In the genomic region with DNA sequence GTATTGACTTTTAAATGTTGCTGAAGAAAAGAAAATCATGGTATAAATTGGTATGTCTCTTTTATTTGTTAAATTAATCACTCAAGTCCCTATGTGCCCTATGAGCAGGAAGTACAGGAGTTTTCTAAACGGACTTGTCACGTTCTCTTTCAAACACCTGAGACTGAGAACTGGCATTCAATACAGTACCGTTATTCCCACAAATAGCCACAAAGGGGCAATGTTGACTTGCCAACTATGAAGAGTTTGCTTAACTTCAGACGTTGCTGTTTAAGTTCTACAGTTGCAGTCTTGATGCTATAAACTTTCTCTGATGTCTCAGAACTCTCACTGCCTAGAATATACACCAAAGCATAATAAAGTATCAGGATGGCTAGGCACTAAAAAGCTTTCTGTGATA, we compare ENCODE assay signal across 8 cellular contexts. TPM values are rescaled to one million over a fixed set of nuclear protein-coding genes. Genes with fewer than 3 reads are reported as not detected.
DNase-seq lines count a peak whose midpoint lies in the region; ATAC-seq, FAIRE-seq and TF ChIP-seq lines count a peak whose summit lies in the region.

No MANE protein-coding gene starts in this region.

- H3K9ac ChIP-seq in GM12878 (ENCODE audit: control insufficient read depth, insufficient read depth, low read length), result no peak overlapping the region

- POLR2A ChIA-PET in CD8-positive, alpha-beta T cell (lab: Charles Lee), result no interaction called here
- POLR2A ChIA-PET in GM12878 (lab: Charles Lee), result no interaction called here

- H3K27me3 ChIP-seq in CD8-positive, alpha-beta T cell (ENCODE audit: insufficient read depth, low read length), result no peaks in the 10 kb centered on the region
- H3K27me3 ChIP-seq in GM12878 (replicated peaks in 1 of 2; ENCODE audit: control insufficient read depth in 2 of 2, insufficient read depth in 2 of 2, low read length in 1 of 2) (no peaks in the 10 kb centered on the region), testis (no peaks in the 10 kb centered on the region)

- H3K4me1 ChIP-seq in CD8-positive, alpha-beta T cell (ENCODE audit: insufficient read depth, low read length), result no peaks in the 10 kb centered on the region
- H3K4me1 ChIP-seq in GM12878 (ENCODE audit: control insufficient read depth, insufficient read depth, low read length) (no peaks in the 10 kb centered on the region), testis (no peaks in the 10 kb centered on the region)

- RAD21 ChIA-PET in GM12878 (lab: Charles Lee; ENCODE audit: unreplicated experiment), result interaction anchor here (1.1 to 1.3 kb wide), 3 partner anchors 329 to 340 kb away, joined by 3 to 5 read pairs (median 4); no protein-coding TSS in a partner anchor

- no peaks in the 10 kb centered on the region for H3K4me1 Mint-ChIP-seq in CD8-positive, alpha-beta T cell (ENCODE audit: low read depth)
- H3K4me1 Mint-ChIP-seq in immature natural killer cell, result no peaks in the 10 kb centered on the region

- no peak overlapping the region for H3K27ac Mint-ChIP-seq in CD8-positive, alpha-beta T cell
- H3K27ac Mint-ChIP-seq in immature natural killer cell, result no peak overlapping the region

- SMC1A ChIA-PET in GM12878 (lab: Charles Lee; ENCODE audit: uncharacterized antibody, unreplicated experiment), result interaction anchor here (1.2 to 2.5 kb wide), 5 partner anchors 11 to 331 kb away, joined by 4 to 13 read pairs (median 4); no protein-coding TSS in a partner anchor

- H3K27me3 Mint-ChIP-seq in CD8-positive, alpha-beta T cell (ENCODE audit: low read depth), result peaks cover 18% of the 10 kb centered on the region
- H3K27me3 Mint-ChIP-seq in immature natural killer cell (ENCODE audit: low read depth in 3 of 3), result peaks cover 0 to 8% (median 2%) of the 10 kb centered on the region in 3 donors

- BruUV-seq in GM12878 (replicated peaks; lab: Mats Ljungman, UMichigan), result no TSS peak

- 0% methylated on average over 4 of the region's 4 CpGs for WGBS in GM12878 (ENCODE audit: insufficient coverage, insufficient replicate concordance, low lambda C conversion rate, missing lambda C conversion rate)
- WGBS in testis, 2 donors, result 16 to 20% methylated on average over 4 of the region's 4 CpGs

- H3K9me3 Mint-ChIP-seq in CD8-positive, alpha-beta T cell, result no peaks in the 10 kb centered on the region
- H3K9me3 Mint-ChIP-seq in immature natural killer cell, result peaks cover 0 to 2% (median 0%) of the 10 kb centered on the region in 6 donors

- TF ChIP-seq CTCF in CD8-positive, alpha-beta T cell (IDR thresholded peaks at IDR 0.05), result peak; percentile 37
- TF ChIP-seq CTCF in GM12878 (IDR thresholded peaks at IDR 0.05 in 2 of 3, conservative IDR thresholded peaks at IDR 0.05 in 1 of 3; ENCODE audit: control insufficient read depth in 2 of 3, extremely low read depth in 1 of 3, insufficient read depth in 1 of 3, low read depth in 3 of 3, low read length in 3 of 3) (peak; percentile 49 to 59 (median 53); a peak in 5 of 6 replicates), testis (IDR thresholded peaks at IDR 0.05) (peak; percentile 34 to 52 (median 43))

- no peak overlapping the region for H2AFZ ChIP-seq in GM12878 (ENCODE audit: control insufficient read depth, low read depth, low read length)

- no peak for ATAC-seq in CD8-positive, alpha-beta T cell
- peak; percentile 69 for ATAC-seq in GM19463 (IDR thresholded peaks at IDR 0.05; ENCODE audit: unreplicated experiment)
- peak; percentile 76 for ATAC-seq in GM12878
- ATAC-seq in GM18909 (IDR thresholded peaks at IDR 0.05; ENCODE audit: poor library complexity, unreplicated experiment), result no peak

- no peak for DNase-seq in CD8-positive, alpha-beta T cell
- DNase-seq in NCI-H2196 (lab: John Stamatoyannopoulos, UW; ENCODE audit: unreplicated experiment), result peak; percentile 44
- peak; percentile 5 for DNase-seq in GM12878 (ENCODE audit: low read depth, low spot score)
- peak; percentile 24 to 57 (median 40) for DNase-seq in immature natural killer cell
- DNase-seq in testis, result peak; percentile 29
- no peak for DNase-seq in NCI-H187 (lab: John Stamatoyannopoulos, UW)

- H3K4me3 ChIP-seq in CD8-positive, alpha-beta T cell (ENCODE audit: low read depth, low read length), result no peak overlapping the region
- H3K4me3 ChIP-seq in GM12878 (no peak overlapping the region), testis (no peak overlapping the region)

- H3K9me3 ChIP-seq in CD8-positive, alpha-beta T cell (ENCODE audit: low read length), result no peaks in the 10 kb centered on the region
- H3K9me3 ChIP-seq in GM12878 (replicated peaks; ENCODE audit: control insufficient read depth, insufficient read depth, low read length), result no peaks in the 10 kb centered on the region
- no peaks in the 10 kb centered on the region for H3K9me3 ChIP-seq in testis

- in situ Hi-C loops in GM12878 (cut with MboI), result loop anchor here (5.0 kb wide), 1 partner anchor 339 kb away; no protein-coding TSS in a partner anchor

- peak; percentile 18 for FAIRE-seq in GM12878 (lab: Jason Lieb, UNC)

- peak; percentile 75 for TF ChIP-seq RAD21 in GM12878 (IDR thresholded peaks at IDR 0.05; ENCODE audit: insufficient read depth, low read depth, low read length)

- intact Hi-C loops in CD8-positive, alpha-beta T cell (cut with DNase I, micrococcal nuclease), result loop anchor here (1.0 to 10.0 kb wide), 4 partner anchors 292 to 682 kb away; no protein-coding TSS in a partner anchor
- intact Hi-C loops in GM12878 (cut with micrococcal nuclease; ENCODE audit: unreplicated experiment) (loop anchor here (1.0 to 5.0 kb wide), 3 partner anchors 274 to 330 kb away; no protein-coding TSS in a partner anchor), testis (cut with DNase I; ENCODE audit: low total_unique reads) (no loop called here)

- no peak overlapping the region for H3K4me2 ChIP-seq in GM12878 (ENCODE audit: control insufficient read depth, insufficient read depth)

- H3K36me3 ChIP-seq in CD8-positive, alpha-beta T cell (ENCODE audit: insufficient read depth, low read length), result no peaks in the 10 kb centered on the region
- H3K36me3 ChIP-seq in GM12878 (ENCODE audit: control insufficient read depth in 2 of 2, insufficient read depth in 2 of 2, low read length in 1 of 2), result no peaks in the 10 kb centered on the region
- no peaks in the 10 kb centered on the region for H3K36me3 ChIP-seq in testis (ENCODE audit: low read depth, missing control alignments)

- H4K20me1 ChIP-seq in GM12878 (ENCODE audit: control insufficient read depth, insufficient read depth), result no peaks in the 10 kb centered on the region

- H3K36me3 Mint-ChIP-seq in CD8-positive, alpha-beta T cell, result no peaks in the 10 kb centered on the region
- H3K36me3 Mint-ChIP-seq in immature natural killer cell, result no peaks in the 10 kb centered on the region

- no peak overlapping the region for H3K4me3 Mint-ChIP-seq in CD8-positive, alpha-beta T cell
- H3K4me3 Mint-ChIP-seq in immature natural killer cell, result no peak overlapping the region

- no peak for TF ChIP-seq EP300 in GM12878 (IDR thresholded peaks at IDR 0.05; ENCODE audit: borderline replicate concordance in 1 of 2, control insufficient read depth in 1 of 2, low read depth in 2 of 2, low read length in 2 of 2)

- H3K27ac ChIP-seq in CD8-positive, alpha-beta T cell (ENCODE audit: low read depth, low read length), result no peak overlapping the region
- H3K27ac ChIP-seq in GM12878 (ENCODE audit: control insufficient read depth, insufficient read depth) (no peak overlapping the region), testis (no peak overlapping the region)

- TF ChIP-seq POLR2A in GM12878 (IDR thresholded peaks at IDR 0.05; ENCODE audit: low read depth, low read length) (no peak), testis (IDR thresholded peaks at IDR 0.05) (no peak)

- CTCF ChIA-PET in CD8-positive, alpha-beta T cell (lab: Charles Lee), result interaction anchor here (0.6 to 2.4 kb wide), 7 partner anchors 50 to 343 kb away, joined by 3 to 18 read pairs (median 4); no protein-coding TSS in a partner anchor
- CTCF ChIA-PET in GM12878 (lab: Yijun Ruan, JAX), result interaction anchor here (0.8 to 2.9 kb wide), 9 partner anchors 13 to 340 kb away, joined by 3 to 12 read pairs (median 4); no protein-coding TSS in a partner anchor

- no peaks in the 10 kb centered on the region for H3K79me2 ChIP-seq in GM12878 (ENCODE audit: control insufficient read depth, insufficient read depth, low read length)

RNA-seq across cellular contexts. Expression of a gene that starts 7.6 kb away (rescaled TPM):
- not detected for total RNA-seq in CD8-positive, alpha-beta T cell
- total RNA-seq in GM12878 (2013; cell fraction: nucleolus; rRNA removed), result 0.07 and 0.13 TPM in 2 replicates
- total RNA-seq in GM12878 (2014; rRNA removed) (under 0.01 TPM in 1 of 2 replicates, not detected in the other), GM12878 (2014; rRNA removed; fragmentation: Illumina TruSeq; extraction: Trizol) (not detected in 2 replicates), GM12878 (2021) (not detected in 2 replicates), testis (under 1 TPM; 0.06 to 0.16 TPM)
- not detected for polyA plus RNA-seq in GM12878 (2011; ENCODE audit: low read depth)
- polyA plus RNA-seq in GM12878 (2011; rRNA removed) (not detected in 2 replicates), GM12878 (2014; fragmentation: Illumina TruSeq; extraction: Trizol) (not detected in 2 replicates), GM12878 (2014; fragmentation: Nextera tagmentation; extraction: Ambion mirVana) (not detected), GM12878 (2014; rRNA removed) (not detected in 2 replicates), GM12878 (2016; fragmentation: Nextera tagmentation; extraction: Ambion mirVana) (not detected), immature natural killer cell (not detected), testis (ENCODE audit: insufficient read depth, low read depth, low replicate concordance) (not detected)
- polyA plus RNA-seq in GM12878 (2011; cell fraction: cytosol; rRNA removed), result not detected in 2 replicates
- polyA plus RNA-seq in GM12878 (2011; cell fraction: nucleus; rRNA removed), result not detected in 2 replicates
- not detected in 2 replicates for polyA plus RNA-seq in GM12878 (2012)
- 0.07 TPM in 1 of 2 replicates, not detected in the other for polyA minus RNA-seq in GM12878 (2011; rRNA and poly(A)+ RNA removed)
- polyA minus RNA-seq in GM12878 (2011; cell fraction: cytosol; rRNA and poly(A)+ RNA removed), result not detected in 2 replicates
- under 0.01 and 0.10 TPM in 2 replicates for polyA minus RNA-seq in GM12878 (2011; cell fraction: nucleus; rRNA and poly(A)+ RNA removed)

RNA-seq across cellular contexts. Expression of a gene that starts 16.2 kb away (rescaled TPM):
- not detected for total RNA-seq in CD8-positive, alpha-beta T cell
- total RNA-seq in GM12878 (2013; cell fraction: nucleolus; rRNA removed), result not detected in 2 replicates
- total RNA-seq in GM12878 (2014; rRNA removed) (not detected in 2 replicates), GM12878 (2014; rRNA removed; fragmentation: Illumina TruSeq; extraction: Trizol) (not detected in 2 replicates), GM12878 (2021) (not detected in 2 replicates), testis (under 1 TPM in 1 of 2 donors, not detected in 1; 0.55 TPM)
- polyA plus RNA-seq in GM12878 (2011; ENCODE audit: low read depth), result not detected
- polyA plus RNA-seq in GM12878 (2011; rRNA removed) (not detected in 2 replicates), GM12878 (2014; fragmentation: Illumina TruSeq; extraction: Trizol) (not detected in 2 replicates), GM12878 (2014; fragmentation: Nextera tagmentation; extraction: Ambion mirVana) (not detected), GM12878 (2014; rRNA removed) (not detected in 2 replicates), GM12878 (2016; fragmentation: Nextera tagmentation; extraction: Ambion mirVana) (not detected), immature natural killer cell (not detected), testis (ENCODE audit: insufficient read depth, low read depth, low replicate concordance) (not detected)
- polyA plus RNA-seq in GM12878 (2011; cell fraction: cytosol; rRNA removed), result not detected in 2 replicates
- not detected in 2 replicates for polyA plus RNA-seq in GM12878 (2011; cell fraction: nucleus; rRNA removed)
- polyA plus RNA-seq in GM12878 (2012), result not detected in 2 replicates
- not detected in 2 replicates for polyA minus RNA-seq in GM12878 (2011; rRNA and poly(A)+ RNA removed)
- polyA minus RNA-seq in GM12878 (2011; cell fraction: cytosol; rRNA and poly(A)+ RNA removed), result not detected in 2 replicates
- 0.10 and 0.12 TPM in 2 replicates for polyA minus RNA-seq in GM12878 (2011; cell fraction: nucleus; rRNA and poly(A)+ RNA removed)

RNA-seq across cellular contexts. Expression of a gene that starts 36.2 kb away (rescaled TPM):
- total RNA-seq in CD8-positive, alpha-beta T cell, result not detected
- total RNA-seq in GM12878 (2013; cell fraction: nucleolus; rRNA removed), result not detected in 2 replicates
- total RNA-seq in GM12878 (2014; rRNA removed), result not detected in 2 replicates
- total RNA-seq in GM12878 (2014; rRNA removed; fragmentation: Illumina TruSeq; extraction: Trizol), result not detected in 2 replicates
- total RNA-seq in GM12878 (2021), result not detected in 2 replicates
- not detected for polyA plus RNA-seq in GM12878 (2011; ENCODE audit: low read depth)
- polyA plus RNA-seq in GM12878 (2011; rRNA removed), result not detected in 2 replicates
- polyA plus RNA-seq in GM12878 (2011; cell fraction: cytosol; rRNA removed), result not detected in 2 replicates
- polyA plus RNA-seq in GM12878 (2011; cell fraction: nucleus; rRNA removed), result not detected in 2 replicates
- not detected in 2 replicates for polyA plus RNA-seq in GM12878 (2012)
- not detected in 2 replicates for polyA plus RNA-seq in GM12878 (2014; fragmentation: Illumina TruSeq; extraction: Trizol)
- polyA plus RNA-seq in GM12878 (2014; fragmentation: Nextera tagmentation; extraction: Ambion mirVana), result not detected
- polyA plus RNA-seq in GM12878 (2014; rRNA removed), result not detected in 2 replicates
- polyA plus RNA-seq in GM12878 (2016; fragmentation: Nextera tagmentation; extraction: Ambion mirVana), result not detected
- polyA minus RNA-seq in GM12878 (2011; rRNA and poly(A)+ RNA removed), result not detected in 2 replicates
- not detected in 2 replicates for polyA minus RNA-seq in GM12878 (2011; cell fraction: cytosol; rRNA and poly(A)+ RNA removed)
- not detected in 2 replicates for polyA minus RNA-seq in GM12878 (2011; cell fraction: nucleus; rRNA and poly(A)+ RNA removed)
- not detected for polyA plus RNA-seq in immature natural killer cell
- under 1 TPM in 1 of 2 donors, not detected in 1; 0.79 TPM for total RNA-seq in testis
- polyA plus RNA-seq in testis (ENCODE audit: insufficient read depth, low read depth, low replicate concordance), result not detected

RNA-seq across cellular contexts. Expression of a gene that starts 54.7 kb away (rescaled TPM):
- not detected for total RNA-seq in CD8-positive, alpha-beta T cell
- not detected in 2 replicates for total RNA-seq in GM12878 (2013; cell fraction: nucleolus; rRNA removed)
- total RNA-seq in GM12878 (2014; rRNA removed), result not detected in 2 replicates
- not detected in 2 replicates for total RNA-seq in GM12878 (2014; rRNA removed; fragmentation: Illumina TruSeq; extraction: Trizol)
- not detected in 2 replicates for total RNA-seq in GM12878 (2021)
- not detected for polyA plus RNA-seq in GM12878 (2011; ENCODE audit: low read depth)
- polyA plus RNA-seq in GM12878 (2011; rRNA removed), result not detected in 2 replicates
- not detected in 2 replicates for polyA plus RNA-seq in GM12878 (2011; cell fraction: cytosol; rRNA removed)
- not detected in 2 replicates for polyA plus RNA-seq in GM12878 (2011; cell fraction: nucleus; rRNA removed)
- not detected in 2 replicates for polyA plus RNA-seq in GM12878 (2012)
- not detected in 2 replicates for polyA plus RNA-seq in GM12878 (2014; fragmentation: Illumina TruSeq; extraction: Trizol)
- not detected for polyA plus RNA-seq in GM12878 (2014; fragmentation: Nextera tagmentation; extraction: Ambion mirVana)
- polyA plus RNA-seq in GM12878 (2014; rRNA removed), result not detected in 2 replicates
- not detected for polyA plus RNA-seq in GM12878 (2016; fragmentation: Nextera tagmentation; extraction: Ambion mirVana)
- polyA minus RNA-seq in GM12878 (2011; rRNA and poly(A)+ RNA removed), result not detected in 2 replicates
- polyA minus RNA-seq in GM12878 (2011; cell fraction: cytosol; rRNA and poly(A)+ RNA removed), result not detected in 2 replicates
- not detected in 2 replicates for polyA minus RNA-seq in GM12878 (2011; cell fraction: nucleus; rRNA and poly(A)+ RNA removed)
- not detected for polyA plus RNA-seq in immature natural killer cell
- total RNA-seq in testis, result not detected
- not detected for polyA plus RNA-seq in testis (ENCODE audit: insufficient read depth, low read depth, low replicate concordance)

Comparison
In these comparisons a context has a peak if more than half of its experiments do, and no peak if none do; other contexts are left out.
1. ATAC-seq: peak in GM19463 (single experiment) and GM12878 (single experiment); none in CD8-positive, alpha-beta T cell (single experiment) and GM18909 (single experiment).
2. DNase-seq: peak in NCI-H2196 (single experiment), GM12878 (single experiment), immature natural killer cell (3 of 3) and testis (single experiment); none in CD8-positive, alpha-beta T cell (0 of 7) and NCI-H187 (0 of 2).
3. Peak in every context shown above with its lines, with median percentiles within 50 percentile points of each other: CTCF ChIP-seq.